ENCODE assay signal across 1 cellular context in genomic region chr3:164903820-164904451, GRCh38.
TF ChIP-seq lines count a peak whose summit lies in the region.

No MANE protein-coding gene starts in this region.

TF ChIP-seq in WTC11, 78 proteins besides CTCF, POLR2A, EP300 and RAD21 (continued from another document):
- TF ChIP-seq, protein P1, sequence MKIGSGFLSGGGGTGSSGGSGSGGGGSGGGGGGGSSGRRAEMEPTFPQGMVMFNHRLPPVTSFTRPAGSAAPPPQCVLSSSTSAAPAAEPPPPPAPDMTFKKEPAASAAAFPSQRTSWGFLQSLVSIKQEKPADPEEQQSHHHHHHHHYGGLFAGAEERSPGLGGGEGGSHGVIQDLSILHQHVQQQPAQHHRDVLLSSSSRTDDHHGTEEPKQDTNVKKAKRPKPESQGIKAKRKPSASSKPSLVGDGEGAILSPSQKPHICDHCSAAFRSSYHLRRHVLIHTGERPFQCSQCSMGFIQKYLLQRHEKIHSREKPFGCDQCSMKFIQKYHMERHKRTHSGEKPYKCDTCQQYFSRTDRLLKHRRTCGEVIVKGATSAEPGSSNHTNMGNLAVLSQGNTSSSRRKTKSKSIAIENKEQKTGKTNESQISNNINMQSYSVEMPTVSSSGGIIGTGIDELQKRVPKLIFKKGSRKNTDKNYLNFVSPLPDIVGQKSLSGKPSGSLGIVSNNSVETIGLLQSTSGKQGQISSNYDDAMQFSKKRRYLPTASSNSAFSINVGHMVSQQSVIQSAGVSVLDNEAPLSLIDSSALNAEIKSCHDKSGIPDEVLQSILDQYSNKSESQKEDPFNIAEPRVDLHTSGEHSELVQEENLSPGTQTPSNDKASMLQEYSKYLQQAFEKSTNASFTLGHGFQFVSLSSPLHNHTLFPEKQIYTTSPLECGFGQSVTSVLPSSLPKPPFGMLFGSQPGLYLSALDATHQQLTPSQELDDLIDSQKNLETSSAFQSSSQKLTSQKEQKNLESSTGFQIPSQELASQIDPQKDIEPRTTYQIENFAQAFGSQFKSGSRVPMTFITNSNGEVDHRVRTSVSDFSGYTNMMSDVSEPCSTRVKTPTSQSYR (CRISPR knock-in tag; IDR thresholded peaks at IDR 0.05): no peak
- no peak for TF ChIP-seq OVOL2 (CRISPR knock-in tag; IDR thresholded peaks at IDR 0.05; ENCODE audit: borderline replicate concordance)
- no peak for TF ChIP-seq TCF7 (CRISPR knock-in tag; IDR thresholded peaks at IDR 0.05; ENCODE audit: low read depth)
- no peak for TF ChIP-seq ZMAT4 (CRISPR knock-in tag; IDR thresholded peaks at IDR 0.05)
- no peak for TF ChIP-seq MYBL2 (CRISPR knock-in tag; IDR thresholded peaks at IDR 0.05)
TF ChIP-seq in WTC11: peak in this region for 0.
